23 cellular contexts compared by ENCODE assay signal in the genomic region with DNA sequence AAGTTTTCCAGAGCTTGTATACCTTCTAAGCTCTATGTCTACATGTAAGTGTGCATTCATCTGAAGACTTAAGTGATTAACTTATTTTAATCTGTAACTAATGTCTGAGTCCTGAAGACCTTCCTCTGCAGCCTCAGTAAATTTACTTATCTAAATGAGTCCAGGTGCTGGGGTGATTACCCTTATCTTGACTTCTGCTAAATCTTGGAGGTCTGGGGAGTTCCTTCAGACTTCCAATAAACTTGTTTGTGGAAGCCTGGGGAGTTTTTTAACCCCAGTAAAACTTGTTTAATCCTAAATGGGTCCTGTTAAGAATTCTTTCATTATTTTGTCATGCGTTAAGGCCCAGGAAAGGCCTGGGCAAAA. TPM values are rescaled to one million over a fixed set of nuclear protein-coding genes. Genes with fewer than 3 reads are reported as not detected.
"Had no signal": no experiment of that assay in that cellular context is flagged by ENCODE, and none has a peak within 500 bp of the region (broad histone marks: within the 10 kb centered on the region; RNA-seq: fewer than 3 reads in every experiment).

No MANE protein-coding gene starts in this region.

- H3K4me3 Mint-ChIP-seq: activated CD4-positive, alpha-beta memory T cell treated with anti-CD3 and anti-CD28 coated beads, Interleukin-2, amount 10 ng/mL, durations not matched to agents 7 days and 5 days; activated naive CD8-positive, alpha-beta T cell treated with anti-CD3 and anti-CD28 coated beads, Interleukin-2, amount 50 U/mL, for 24 hours; activated T-cell treated with anti-CD3 and anti-CD28 coated beads, Interleukin-2, amount 50 U/mL, for 72 hours; brain; memory B cell; stimulated activated naive CD8-positive, alpha-beta T cell treated with anti-CD3 and anti-CD28 coated beads, Interleukin-15, Interleukin-2, amounts not matched to agents 100 ng/mL and 50 ng/mL, for 24 hours had no signal

- H3K4me3 ChIP-seq: gastrocnemius medialis, mucosa of descending colon, prostate gland, tibial artery had no signal

- DNase-seq: activated CD4-positive, alpha-beta memory T cell treated with anti-CD3 and anti-CD28 coated beads, Interleukin-2, amount 10 ng/mL, durations not matched to agents 7 days and 5 days; activated CD4-positive, alpha-beta T cell treated with anti-CD3 and anti-CD28 coated beads for 48 hours; activated effector memory CD4-positive, alpha-beta T cell treated with Interleukin-2 at 50 U/mL for 16 hours; activated naive CD4-positive, alpha-beta T cell treated with anti-CD3 and anti-CD28 coated beads, Interleukin-2, amount 50 U/mL, for 16 hours; activated naive CD8-positive, alpha-beta T cell treated with anti-CD3 and anti-CD28 coated beads, Interleukin-2, amount 50 U/mL, for 24 hours; activated T-cell treated with anti-CD3 and anti-CD28 coated beads, Interleukin-2, amount 50 U/mL, for 72 hours; aorta; caudate nucleus; dermis blood vessel endothelial cell; effector CD8-positive, alpha-beta T cell; gastrocnemius medialis; naive B cell; stimulated activated CD4-positive, alpha-beta T cell treated with anti-CD3 and anti-CD28 coated beads, Interleukin-4, amount 100 ng/mL, for 24 hours; T-helper 1 cell; T-helper 9 cell had no signal

- H3K27ac ChIP-seq: gastrocnemius medialis, tibial artery had no signal

- H3K36me3 Mint-ChIP-seq: brain, memory B cell, naive B cell had no signal

- H3K4me1 ChIP-seq: gastrocnemius medialis, prostate gland, tibial artery had no signal

- H3K36me3 ChIP-seq: gastrocnemius medialis, prostate gland, tibial artery had no signal

- H3K9me3 Mint-ChIP-seq: activated CD4-positive, alpha-beta memory T cell treated with anti-CD3 and anti-CD28 coated beads, Interleukin-2, amount 10 ng/mL, durations not matched to agents 7 days and 5 days; activated naive CD8-positive, alpha-beta T cell treated with anti-CD3 and anti-CD28 coated beads, Interleukin-2, amount 50 U/mL, for 24 hours; memory B cell; naive B cell; stimulated activated naive CD8-positive, alpha-beta T cell treated with anti-CD3 and anti-CD28 coated beads, Interleukin-15, Interleukin-2, amounts not matched to agents 100 ng/mL and 50 ng/mL, for 24 hours had no signal

- H3K9me3 ChIP-seq: gastrocnemius medialis, mucosa of descending colon, prostate gland, tibial artery had no signal

- H3K27ac Mint-ChIP-seq: activated CD4-positive, alpha-beta memory T cell treated with anti-CD3 and anti-CD28 coated beads, Interleukin-2, amount 10 ng/mL, durations not matched to agents 7 days and 5 days; activated naive CD8-positive, alpha-beta T cell treated with anti-CD3 and anti-CD28 coated beads, Interleukin-2, amount 50 U/mL, for 24 hours; activated T-cell treated with anti-CD3 and anti-CD28 coated beads, Interleukin-2, amount 50 U/mL, for 72 hours; stimulated activated naive CD8-positive, alpha-beta T cell treated with anti-CD3 and anti-CD28 coated beads, Interleukin-15, Interleukin-2, amounts not matched to agents 100 ng/mL and 50 ng/mL, for 24 hours had no signal

- H3K27me3 Mint-ChIP-seq: activated CD4-positive, alpha-beta memory T cell treated with anti-CD3 and anti-CD28 coated beads, Interleukin-2, amount 10 ng/mL, durations not matched to agents 7 days and 5 days; activated naive CD8-positive, alpha-beta T cell treated with anti-CD3 and anti-CD28 coated beads, Interleukin-2, amount 50 U/mL, for 24 hours; memory B cell; stimulated activated naive CD8-positive, alpha-beta T cell treated with anti-CD3 and anti-CD28 coated beads, Interleukin-15, Interleukin-2, amounts not matched to agents 100 ng/mL and 50 ng/mL, for 24 hours had no signal

- ATAC-seq: activated naive CD8-positive, alpha-beta T cell treated with anti-CD3 and anti-CD28 coated beads, Interleukin-2, amount 50 U/mL, for 24 hours; activated T-cell treated with anti-CD3 and anti-CD28 coated beads, Interleukin-2, amount 50 U/mL, for 72 hours; gastrocnemius medialis had no signal

RNA-seq across cellular contexts. Expression of gene RSPH1, which starts 37.0 kb away (rescaled TPM):
- total RNA-seq: activated CD4-positive, alpha-beta memory T cell treated with anti-CD3 and anti-CD28 coated beads, Interleukin-2, amount 10 ng/mL, durations not matched to agents 7 days and 5 days; dermis blood vessel endothelial cell had no signal

RNA-seq across cellular contexts. Expression of gene UBASH3A, which starts 55.3 kb away (rescaled TPM):
- total RNA-seq: dermis blood vessel endothelial cell, osteocyte had no signal
- polyA plus RNA-seq: keratinocyte had no signal
